In the genomic region with DNA sequence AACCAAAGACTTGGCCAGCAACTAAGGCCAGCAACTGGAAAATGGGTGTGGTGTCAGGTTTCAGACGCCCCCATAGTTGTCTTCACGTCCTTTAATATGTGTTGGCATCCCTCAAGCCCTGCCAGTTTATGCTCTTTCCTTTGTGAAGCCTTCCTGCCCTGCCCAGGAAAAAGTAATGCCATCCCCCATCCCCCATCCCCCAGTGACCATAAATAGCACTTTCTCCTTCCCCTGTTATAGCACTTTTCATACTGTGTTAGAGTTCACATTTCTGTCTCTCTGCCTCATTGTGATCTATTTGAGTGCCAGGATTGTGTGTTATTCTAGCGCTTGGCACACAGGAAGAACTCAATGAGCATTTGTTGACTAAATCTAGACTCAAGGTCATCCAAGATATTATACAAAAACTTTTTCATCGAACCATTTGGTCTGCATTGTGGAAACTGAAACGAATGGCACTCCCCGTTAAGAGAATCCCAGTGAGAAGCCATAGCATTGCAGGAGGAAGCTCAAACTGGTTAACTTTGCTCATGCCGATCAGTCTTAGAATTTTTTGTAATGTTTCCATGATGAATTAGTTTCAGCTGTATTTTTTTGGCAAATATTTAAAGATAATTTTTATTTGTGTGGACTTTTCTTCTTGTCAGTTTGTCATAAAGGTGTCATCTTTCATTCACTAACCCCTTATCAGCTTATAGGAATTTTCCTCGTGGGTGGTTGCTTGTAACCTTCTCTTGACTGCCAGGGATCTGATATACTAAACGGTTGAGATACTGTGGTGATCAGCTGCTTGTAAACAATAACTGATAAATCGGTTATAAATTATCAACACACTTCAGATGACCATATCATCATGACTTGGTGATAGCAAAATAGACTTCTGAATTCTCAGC, we compare ENCODE assay signal across 11 cellular contexts. TPM values are rescaled to one million over a fixed set of nuclear protein-coding genes. Genes with fewer than 3 reads are reported as not detected.
DNase-seq lines count a peak whose midpoint lies in the region; ATAC-seq and TF ChIP-seq lines count a peak whose summit lies in the region.
"Had no signal": no experiment of that assay in that cellular context is flagged by ENCODE, and none has a peak within 500 bp of the region (broad histone marks: within the 10 kb centered on the region; RNA-seq: fewer than 3 reads in every experiment).

No MANE protein-coding gene starts in this region.

- peak overlapping the region; percentile 66; the same call in 1 of the 2 replicates for H3K27ac ChIP-seq in SK-N-MC

- no peak for TF ChIP-seq CTCF in fibroblast of mammary gland (conservative IDR thresholded peaks at IDR 0.05; ENCODE audit: control insufficient read depth, insufficient read depth, low read depth, low read length)

- H3K36me3 ChIP-seq in SK-N-MC (ENCODE audit: insufficient read depth, low read length): no peaks in the 10 kb centered on the region

- H3K4me3 ChIP-seq in SK-N-MC (peak overlapping the region; percentile 41), fibroblast of mammary gland (ENCODE audit: control insufficient read depth, low read depth, low read length) (no peak overlapping the region)

- no peaks in the 10 kb centered on the region for H3K9me3 ChIP-seq in SK-N-MC (ENCODE audit: low read depth, low read length)

- no peak for ATAC-seq in HG03439 (IDR thresholded peaks at IDR 0.05; ENCODE audit: unreplicated experiment)
- no peak for ATAC-seq in GM21390 (IDR thresholded peaks at IDR 0.05; ENCODE audit: unreplicated experiment)

- H3K9ac ChIP-seq in SK-N-MC (ENCODE audit: insufficient read length): no peak overlapping the region

- DNase-seq in ELR (ENCODE audit: low read depth) (peak; percentile 48), SK-N-MC (ENCODE audit: low read depth, low spot score) (no peak), fibroblast of mammary gland (ENCODE audit: low read depth) (peak; percentile 62), renal cortical epithelial cell (ENCODE audit: low read depth) (peak; percentile 49), midbrain (lab: John Stamatoyannopoulos, UW) (no peak)
- DNase-seq in stimulated activated CD4-positive, alpha-beta T cell treated with anti-CD3 and anti-CD28 coated beads, Interleukin-12 subunit alpha, Interleukin-12 subunit beta, amount 100 ng/mL, for 4 hours: no peak
- DNase-seq: DMS153, NCI-H524, T-helper 9 cell had no signal

RNA-seq across cellular contexts. Expression of a gene that starts 15.7 kb away (rescaled TPM):
- 299 and 669 TPM in 2 replicates for total RNA-seq in renal cortical epithelial cell

Comparison
In these comparisons a context has a peak if more than half of its experiments do, and no peak if none do; other contexts are left out.
1. DNase-seq: peak in ELR (single experiment), fibroblast of mammary gland (single experiment) and renal cortical epithelial cell (single experiment); none in SK-N-MC (single experiment), midbrain (single experiment) and stimulated activated CD4-positive, alpha-beta T cell treated with anti-CD3 and anti-CD28 coated beads, Interleukin-12 subunit alpha, Interleukin-12 subunit beta, amount 100 ng/mL, for 4 hours (single experiment).